9 cellular contexts compared by ENCODE assay signal in genomic region chr2:220678943-220679342, GRCh38.
"Had no signal": no experiment of that assay in that cellular context is flagged by ENCODE, and none has a peak within 500 bp of the region (broad histone marks: within the 10 kb centered on the region; RNA-seq: fewer than 3 reads in every experiment).

No MANE protein-coding gene starts in this region.

- H3K9me3 ChIP-seq: HAP-1 had no signal

- DNase-seq: GM23248, GOT3, H7, H9, HCEC 1CT, HFFc6 had no signal

- H3K36me3 ChIP-seq: HAP-1 had no signal

- H3K27ac ChIP-seq: GM23248 had no signal

- ATAC-seq: GM23338, HCT116 had no signal

- H3K4me3 ChIP-seq: GM23248, GM23338, HAP-1 had no signal

- H3K4me1 ChIP-seq: HAP-1 had no signal
